7 cellular contexts compared by ENCODE assay signal in genomic region chr6:41066867-41067304, GRCh38. TPM values are rescaled to one million over a fixed set of nuclear protein-coding genes. Genes with fewer than 3 reads are reported as not detected.
A peak's percentile ranks its signal among the peaks of the same experiment; 100 is the strongest.
DNase-seq lines count a peak whose midpoint lies in the region; ATAC-seq, FAIRE-seq and TF ChIP-seq lines count a peak whose summit lies in the region.

No MANE protein-coding gene starts in this region.

- no peaks in the 10 kb centered on the region for H3K9me3 ChIP-seq in kidney (ENCODE audit: control insufficient read depth in 1 of 2, low read length in 2 of 2)

- TF ChIP-seq CTCF in GM12872 (IDR thresholded peaks at IDR 0.05; ENCODE audit: insufficient read depth, low read depth, low read length) (peak; percentile 84), kidney (IDR thresholded peaks at IDR 0.05; ENCODE audit: borderline replicate concordance, extremely low read depth, insufficient read depth) (peak; percentile 79)

- H3K27ac ChIP-seq in kidney (ENCODE audit: low read depth in 2 of 2, low read length in 2 of 2): no peak overlapping the region

- FAIRE-seq in TTC549 (lab: Jason Lieb, UNC) (peak; percentile 45), kidney (lab: Jason Lieb, UNC) (peak; percentile 84)

- H3K9ac ChIP-seq in kidney (ENCODE audit: low read length in 2 of 2): no peak overlapping the region

- no peak overlapping the region for H3K4me3 ChIP-seq in kidney (ENCODE audit: low read length in 2 of 2)

- intact Hi-C loops in kidney (cut with DNase I): no loop called here

- H3K36me3 ChIP-seq in kidney (ENCODE audit: control insufficient read depth in 1 of 2, insufficient read depth in 2 of 2, low read length in 2 of 2): peaks cover 5 to 13% of the 10 kb centered on the region in 2 donors

- peaks cover 7 to 21% of the 10 kb centered on the region in 2 donors for H3K4me1 ChIP-seq in kidney (ENCODE audit: control insufficient read depth in 1 of 2, insufficient read depth in 1 of 2, low read depth in 1 of 2, low read length in 2 of 2)

- no peak for ATAC-seq in GM18858 (IDR thresholded peaks at IDR 0.05; ENCODE audit: unreplicated experiment)

- DNase-seq in NCI-H2029 treated with DMSO at 0.1 percent for 48 hours (lab: John Stamatoyannopoulos, UW) (peak; percentile 55), brain pericyte (ENCODE audit: low read depth, low spot score) (peak; percentile 27), kidney (no peak)
- DNase-seq in stimulated activated CD4-positive, alpha-beta T cell treated with anti-CD3 and anti-CD28 coated beads, Interleukin-2, amount 100 ng/mL, for 24 hours: peak; percentile 73 to 77

RNA-seq across cellular contexts. Expression of gene OARD1, which starts 5.3 kb away (rescaled TPM):
- total RNA-seq in kidney: 35.9 TPM
- 62.6 TPM for polyA plus RNA-seq in kidney (ENCODE audit: insufficient read depth, low read depth, low replicate concordance)

RNA-seq across cellular contexts. Expression of gene NFYA, which starts 5.9 kb away (rescaled TPM):
- 22.5 TPM for total RNA-seq in kidney
- 6.4 TPM for polyA plus RNA-seq in kidney (ENCODE audit: insufficient read depth, low read depth, low replicate concordance)

RNA-seq across cellular contexts. Expression of gene APOBEC2, which starts 13.9 kb away (rescaled TPM):
- total RNA-seq in kidney: not detected
- polyA plus RNA-seq in kidney (ENCODE audit: insufficient read depth, low read depth, low replicate concordance): not detected

RNA-seq across cellular contexts. Expression of gene TSPO2, which starts 24.6 kb away (rescaled TPM):
- 0.44 TPM for total RNA-seq in kidney
- 0.88 TPM for polyA plus RNA-seq in kidney (ENCODE audit: insufficient read depth, low read depth, low replicate concordance)

RNA-seq across cellular contexts. Expression of gene UNC5CL, which starts 27.9 kb away (rescaled TPM):
- 53.7 TPM for total RNA-seq in kidney
- polyA plus RNA-seq in kidney (ENCODE audit: insufficient read depth, low read depth, low replicate concordance): 41.3 TPM
